16 cellular contexts compared by ENCODE assay signal in the genomic region with DNA sequence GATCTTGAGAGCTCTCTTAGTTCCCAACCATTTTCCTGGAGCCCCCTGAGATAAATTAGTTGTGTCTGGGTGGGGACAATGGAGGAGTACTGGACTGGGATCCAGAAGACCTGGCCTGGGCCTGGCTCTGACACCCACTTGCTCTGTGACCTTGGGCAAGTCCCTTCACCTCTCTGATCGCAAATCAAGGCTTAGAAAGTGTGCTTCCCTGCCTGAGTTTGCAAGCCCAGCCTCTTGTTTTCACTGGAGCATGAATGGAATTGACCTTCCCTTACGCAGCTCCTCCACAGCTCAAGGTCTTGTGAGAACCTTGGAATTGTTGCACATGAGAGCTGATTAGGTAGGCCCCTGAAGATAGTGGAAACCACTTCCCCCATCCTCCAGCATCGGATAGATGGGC. TPM values are rescaled to one million over a fixed set of nuclear protein-coding genes. Genes with fewer than 3 reads are reported as not detected.
DNase-seq lines count a peak whose midpoint lies in the region; ATAC-seq and TF ChIP-seq lines count a peak whose summit lies in the region.
"Had no signal": no experiment of that assay in that cellular context is flagged by ENCODE, and none has a peak within 500 bp of the region (broad histone marks: within the 10 kb centered on the region; RNA-seq: fewer than 3 reads in every experiment).

No MANE protein-coding gene starts in this region.

- no peaks in the 10 kb centered on the region for H3K36me3 ChIP-seq in heart right ventricle
- no peaks in the 10 kb centered on the region for H3K36me3 ChIP-seq in osteoblast (ENCODE audit: insufficient read depth, low read length)
- H3K36me3 ChIP-seq in MM.1S (replicated peaks; ENCODE audit: insufficient read depth, low read length): no peaks in the 10 kb centered on the region

- H3K4me3 ChIP-seq in heart right ventricle (no peak overlapping the region), fibroblast of villous mesenchyme (ENCODE audit: low read depth, low read length) (no peak overlapping the region), osteoblast (ENCODE audit: insufficient read depth, low read length) (no peak overlapping the region), MM.1S (ENCODE audit: low read length) (no peak overlapping the region)
- H3K4me3 ChIP-seq: mucosa of descending colon had no signal

- H4K20me1 ChIP-seq in osteoblast (ENCODE audit: insufficient read depth, low read length) (no peaks in the 10 kb centered on the region), MM.1S (ENCODE audit: insufficient read depth, low read length) (no peaks in the 10 kb centered on the region)

- 81 to 84% methylated on average over 3 of the region's 3 CpGs for WGBS in heart right ventricle, 2 donors

- peak overlapping the region; percentile 91 for H3K27ac Mint-ChIP-seq in type B pancreatic cell

- no peak for DNase-seq in heart right ventricle
- no peak for DNase-seq in Right ventricle myocardium superior
- DNase-seq in fibroblast of villous mesenchyme (ENCODE audit: low read depth): peak; percentile 67
- DNase-seq in osteoblast (ENCODE audit: insufficient read length, low spot score, missing footprints): no peak
- no peak for DNase-seq in type B pancreatic cell (ENCODE audit: extremely low spot score, unreplicated experiment)
- DNase-seq in NK-92 (lab: John Stamatoyannopoulos, UW; ENCODE audit: unreplicated experiment): no peak
- no peak for DNase-seq in MM.1S
- DNase-seq: 8988T; activated CD4-positive, alpha-beta T cell treated with anti-CD3 and anti-CD28 coated beads, Interleukin-2, amount 50 U/mL, for 4 hours; DMS153; mucosa of descending colon; NCI-H187 treated with DMSO at 0.1 percent for 48 hours; NCI-H510A treated with DMSO at 0.1 percent for 48 hours; stimulated activated CD4-positive, alpha-beta T cell treated with anti-CD3 and anti-CD28 coated beads, Interleukin-2, amount 100 ng/mL, for 48 hours had no signal

- no peak for ATAC-seq in heart right ventricle
- no peak for ATAC-seq in Right ventricle myocardium superior (ENCODE audit: poor library complexity)
- no peak for ATAC-seq in GM21390 (IDR thresholded peaks at IDR 0.05; ENCODE audit: unreplicated experiment)

- H3K4me1 ChIP-seq in heart right ventricle: peaks cover 0 to 17% (median 0%) of the 10 kb centered on the region in 9 donors
- peaks cover 17% of the 10 kb centered on the region for H3K4me1 ChIP-seq in osteoblast (ENCODE audit: insufficient read depth, low read length)
- no peaks in the 10 kb centered on the region for H3K4me1 ChIP-seq in MM.1S (ENCODE audit: low read length)

- peaks cover 22% of the 10 kb centered on the region for H3K4me1 Mint-ChIP-seq in type B pancreatic cell (ENCODE audit: unreplicated experiment)

- H3K9me2 ChIP-seq in MM.1S (replicated peaks; ENCODE audit: insufficient read depth, low read length): no peaks in the 10 kb centered on the region

- H3K9me3 ChIP-seq in heart right ventricle: no peaks in the 10 kb centered on the region
- H3K9me3 ChIP-seq in osteoblast (ENCODE audit: low read depth, low read length): no peaks in the 10 kb centered on the region
- no peaks in the 10 kb centered on the region for H3K9me3 ChIP-seq in MM.1S (replicated peaks; ENCODE audit: insufficient read depth, low read length)
- H3K9me3 ChIP-seq: mucosa of descending colon had no signal

- no peaks in the 10 kb centered on the region for H3K9me3 Mint-ChIP-seq in type B pancreatic cell

- H3K79me2 ChIP-seq in osteoblast (ENCODE audit: insufficient read depth, low read length) (no peaks in the 10 kb centered on the region), MM.1S (ENCODE audit: low read length) (no peaks in the 10 kb centered on the region)

- H3K27me3 ChIP-seq in heart right ventricle (peaks cover 0 to 63% (median 0%) of the 10 kb centered on the region in 7 donors), osteoblast (ENCODE audit: insufficient read depth, low read length) (peaks cover 11% of the 10 kb centered on the region), MM.1S (replicated peaks; ENCODE audit: insufficient read depth, low read length) (no peaks in the 10 kb centered on the region)

- H3K9ac ChIP-seq in MM.1S (ENCODE audit: low read length): no peak overlapping the region

- no peaks in the 10 kb centered on the region for H3F3A ChIP-seq in MM.1S (ENCODE audit: insufficient read depth, low read length)

- H3K36me3 Mint-ChIP-seq in type B pancreatic cell: no peaks in the 10 kb centered on the region

- intact Hi-C loops in heart right ventricle (cut with DNase I): loop anchor here in 1 of 10 donors (10.0 kb wide), 1 partner anchor 87 kb away; no protein-coding TSS in a partner anchor
- intact Hi-C loops in Right ventricle myocardium superior (cut with DNase I): no loop called here

- H3K4me2 ChIP-seq in osteoblast (ENCODE audit: insufficient read depth, low read length) (no peak overlapping the region), MM.1S (ENCODE audit: low read depth, low read length) (no peak overlapping the region)

- H3K27me3 Mint-ChIP-seq in type B pancreatic cell: peaks cover 3% of the 10 kb centered on the region

- H2AFZ ChIP-seq in osteoblast (ENCODE audit: low read length): peak overlapping the region; percentile 85
- H2AFZ ChIP-seq in MM.1S (ENCODE audit: low read length): no peak overlapping the region

- H3K27ac ChIP-seq in heart right ventricle (peak overlapping the region in 8 of 10 donors; percentile 44 to 76 (median 71)), osteoblast (ENCODE audit: low read depth, low read length) (no peak overlapping the region), MM.1S (ENCODE audit: low read length) (no peak overlapping the region)
- H3K27ac ChIP-seq: C4-2B had no signal

- no peak overlapping the region for H3K4me3 Mint-ChIP-seq in type B pancreatic cell

- TF ChIP-seq CTCF in heart right ventricle (IDR thresholded peaks at IDR 0.05) (no peak), fibroblast of villous mesenchyme (IDR thresholded peaks at IDR 0.05; ENCODE audit: insufficient read depth, low read depth, low read length) (no peak), osteoblast (IDR thresholded peaks at IDR 0.05; ENCODE audit: extremely low read depth, low read depth, low read length) (no peak), type B pancreatic cell (conservative IDR thresholded peaks at IDR 0.05) (no peak), MM.1S (IDR thresholded peaks at IDR 0.05; ENCODE audit: low read length) (no peak)

RNA-seq across cellular contexts. Expression of gene PJA1, which starts 27.3 kb away (rescaled TPM):
- total RNA-seq in heart right ventricle: 10 to 100 TPM in 9 of 10 donors, 1 to 10 TPM in 1; 9.0 to 20.2 (median 16.6) TPM
- 10 to 100 TPM in 1 of 2 donors, 1 to 10 TPM in 1; 4.5 to 10.8 TPM for polyA plus RNA-seq in heart right ventricle
- total RNA-seq in Right ventricle myocardium superior: 13.3 TPM
- 25.4 and 28.1 TPM in 2 replicates for total RNA-seq in fibroblast of villous mesenchyme
- 19.4 and 21.0 TPM in 2 replicates for total RNA-seq in osteoblast
- 47.5 and 50.6 TPM in 2 replicates for total RNA-seq in type B pancreatic cell (ENCODE audit: low replicate concordance)

Comparison
In these comparisons a context has a peak if more than half of its experiments do, and no peak if none do; other contexts are left out.
1. H3K27ac ChIP-seq: peak in heart right ventricle (8 of 10); none in osteoblast (single experiment) and MM.1S (single experiment).